In the genomic region with DNA sequence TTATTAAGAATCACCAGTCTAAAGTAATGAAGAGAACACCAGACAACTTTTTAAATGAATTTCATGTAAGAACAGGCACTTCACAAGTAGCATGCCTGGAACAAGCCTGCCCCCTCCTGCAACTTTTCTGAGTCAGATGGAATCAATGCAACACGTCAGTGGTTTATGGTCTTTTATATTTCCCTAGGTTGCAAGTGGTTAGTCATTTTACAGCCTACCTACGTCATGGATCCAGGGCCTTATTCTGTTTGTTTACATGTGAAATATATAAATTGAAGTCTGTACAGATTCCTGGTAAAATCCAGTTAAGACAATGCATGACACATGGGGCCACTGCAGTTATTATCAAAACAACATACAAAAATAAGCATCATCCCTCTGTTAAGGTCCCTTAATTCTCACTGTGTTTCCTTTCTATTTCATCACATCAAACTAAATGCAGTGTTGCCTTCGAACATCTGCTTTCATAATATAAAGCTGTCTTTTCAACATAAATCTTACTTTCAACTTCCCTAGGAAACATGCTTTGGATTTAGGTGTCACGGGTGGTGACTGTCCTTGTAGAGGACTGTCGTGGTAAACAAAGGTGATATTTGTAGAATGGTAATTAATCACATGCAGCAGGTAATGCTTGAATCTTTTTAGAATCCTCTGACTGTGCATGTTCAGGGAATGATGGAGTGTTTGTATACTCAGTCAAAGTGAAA, we compare ENCODE assay signal across 10 cellular contexts.
A peak's percentile ranks its signal among the peaks of the same experiment; 100 is the strongest.
DNase-seq lines count a peak whose midpoint lies in the region; ATAC-seq, FAIRE-seq and TF ChIP-seq lines count a peak whose summit lies in the region.
"Had no signal": no experiment of that assay in that cellular context is flagged by ENCODE, and none has a peak within 500 bp of the region (broad histone marks: within the 10 kb centered on the region; RNA-seq: fewer than 3 reads in every experiment).

No MANE protein-coding gene starts in this region.

- no peaks in the 10 kb centered on the region for H3K27me3 Mint-ChIP-seq in glutamatergic neuron (ENCODE audit: unreplicated experiment)

- no peak for TF ChIP-seq CTCF in glutamatergic neuron (IDR thresholded peaks at IDR 0.05; ENCODE audit: partially characterized antibody, unreplicated experiment)

- H3K4me1 Mint-ChIP-seq in glutamatergic neuron (ENCODE audit: low read depth, unreplicated experiment) = no peaks in the 10 kb centered on the region

- DNase-seq in H54 (ENCODE audit: insufficient read length, low spot score) (peak; percentile 5), NOMO-1 treated with dmso at 0.1 percent for 144 hours (lab: John Stamatoyannopoulos, UW; ENCODE audit: unreplicated experiment) (peak; percentile 73), dermis blood vessel endothelial cell (peak; percentile 58), renal cortical epithelial cell (ENCODE audit: low read depth) (peak; percentile 48), glutamatergic neuron (no peak), ureter (ENCODE audit: low spot score) (no peak)
- DNase-seq in activated CD4-positive, CD25-positive, alpha-beta regulatory T cell (lab: John Stamatoyannopoulos, UW) = no peak
- DNase-seq: activated T-cell treated with anti-CD3 and anti-CD28 coated beads for 4 hours, stomach had no signal

- H3K36me3 Mint-ChIP-seq in glutamatergic neuron (ENCODE audit: unreplicated experiment) = no peaks in the 10 kb centered on the region

- ATAC-seq in GM18498 (IDR thresholded peaks at IDR 0.05; ENCODE audit: unreplicated experiment) = no peak

- H3K27ac Mint-ChIP-seq in glutamatergic neuron (ENCODE audit: unreplicated experiment) = no peak overlapping the region

- no peaks in the 10 kb centered on the region for H3K9me3 Mint-ChIP-seq in glutamatergic neuron (ENCODE audit: unreplicated experiment)

- FAIRE-seq in H54 (lab: Jason Lieb, UNC) = no peak

- TF ChIP-seq POLR2A in H54 (IDR thresholded peaks at IDR 0.05; ENCODE audit: low read depth, low read length) = no peak

- no peak overlapping the region for H3K4me3 Mint-ChIP-seq in glutamatergic neuron (ENCODE audit: unreplicated experiment)

Comparison
In these comparisons a context has a peak if more than half of its experiments do, and no peak if none do; other contexts are left out.
1. DNase-seq: peak in H54 (single experiment), NOMO-1 treated with dmso at 0.1 percent for 144 hours (single experiment), dermis blood vessel endothelial cell (single experiment) and renal cortical epithelial cell (single experiment); none in activated CD4-positive, CD25-positive, alpha-beta regulatory T cell (0 of 4), glutamatergic neuron (single experiment) and ureter (single experiment).